10 cellular contexts compared by ENCODE assay signal in genomic region chrX:110210417-110211139, GRCh38.
A peak's percentile ranks its signal among the peaks of the same experiment; 100 is the strongest.
DNase-seq lines count a peak whose midpoint lies in the region; ATAC-seq, FAIRE-seq and TF ChIP-seq lines count a peak whose summit lies in the region.
"Had no signal": no experiment of that assay in that cellular context is flagged by ENCODE, and none has a peak within 500 bp of the region (broad histone marks: within the 10 kb centered on the region; RNA-seq: fewer than 3 reads in every experiment).

No MANE protein-coding gene starts in this region.

- no peak overlapping the region for H2BK15ac ChIP-seq in H9 (ENCODE audit: low read depth, low read length)

- no peaks in the 10 kb centered on the region for H3K36me3 Mint-ChIP-seq in H9 (ENCODE audit: insufficient read depth in 1 of 3, low read depth in 3 of 3)

- H3K9ac ChIP-seq in H9 (ENCODE audit: extremely low read depth, insufficient read length, low read length): no peak overlapping the region

- H4K5ac ChIP-seq in H9 (ENCODE audit: insufficient read length, low read depth, low read length): no peak overlapping the region

- H3K9me3 ChIP-seq in A549: no peaks in the 10 kb centered on the region
- H3K9me3 ChIP-seq in H9 (ENCODE audit: control insufficient read depth, low read depth, low read length): no peaks in the 10 kb centered on the region

- no peaks in the 10 kb centered on the region for H3K27me3 ChIP-seq in H9 (ENCODE audit: insufficient read depth, low read length)

- no peaks in the 10 kb centered on the region for H4K20me1 ChIP-seq in H9 (ENCODE audit: control insufficient read depth, insufficient read depth, insufficient read length)

- H3K4me2 ChIP-seq in A549 (peak overlapping the region; percentile 64), H9 (ENCODE audit: insufficient read depth, insufficient read length, low read length) (no peak overlapping the region)

- no peak overlapping the region for H2BK20ac ChIP-seq in H9 (ENCODE audit: low read depth, low read length, poor library complexity, severe bottlenecking)

- H3K9me3 Mint-ChIP-seq in H9: no peaks in the 10 kb centered on the region
- H3K9me3 Mint-ChIP-seq: stimulated activated memory B cell treated with anti-CD40 and anti-IgM and Interleukin-4, amounts not matched to agents 10 μg/mL and 1 μg/mL and 100 μg/mL, for 72 hours had no signal

- ATAC-seq in A549 (peak; percentile 78 to 82; a peak in 5 of 6 replicates), GM21576 (IDR thresholded peaks at IDR 0.05; ENCODE audit: unreplicated experiment) (no peak), HG03520 (IDR thresholded peaks at IDR 0.05; ENCODE audit: unreplicated experiment) (no peak)
- ATAC-seq: stimulated activated memory B cell treated with anti-CD40 and anti-IgM and Interleukin-4, amounts not matched to agents 10 μg/mL and 1 μg/mL and 100 μg/mL, for 72 hours had no signal

- no peak overlapping the region for H2BK12ac ChIP-seq in H9 (ENCODE audit: insufficient read length, low read depth, low read length)

- TF ChIP-seq CTCF in A549 (IDR thresholded peaks at IDR 0.05): no peak
- no peak for TF ChIP-seq CTCF in epithelial cell of esophagus (IDR thresholded peaks at IDR 0.05; ENCODE audit: insufficient read depth, low read depth, low read length, missing control alignments)
- TF ChIP-seq CTCF in H9 (conservative IDR thresholded peaks at IDR 0.05): no peak

- no peak overlapping the region for H4K91ac ChIP-seq in H9 (ENCODE audit: insufficient read length, low read depth, low read length)

- TF ChIP-seq EP300 in A549 (IDR thresholded peaks at IDR 0.05): 0 out of 5 replicates have a peak, but pooled peaks of 1 of the 2 experiments have one; percentile 14

- no peak overlapping the region for H3K4me3 ChIP-seq in A549
- H3K4me3 ChIP-seq in epithelial cell of esophagus (ENCODE audit: low read length): no peak overlapping the region

- no peaks in the 10 kb centered on the region for H3K23me2 ChIP-seq in H9 (ENCODE audit: insufficient read length, low read depth, low read length, poor library complexity, severe bottlenecking)

- peak; percentile 23 to 43 for DNase-seq in A549 (ENCODE audit: low read depth in 1 of 2, low spot score in 1 of 2)
- DNase-seq in HS-5 (ENCODE audit: low read depth): peak; percentile 72
- DNase-seq in NCI-H774 (lab: John Stamatoyannopoulos, UW): peak; percentile 15
- DNase-seq in epithelial cell of esophagus (ENCODE audit: low read depth): peak; percentile 76
- no peak for DNase-seq in H9
- no peak for DNase-seq in NCI-H510A (lab: John Stamatoyannopoulos, UW)
- DNase-seq: retina had no signal

- POLR2A ChIA-PET in A549 (lab: Yijun Ruan, JAX): no interaction called here

- TF ChIP-seq POLR2A in A549 (IDR thresholded peaks at IDR 0.05; ENCODE audit: low read length): no peak

- no peak for TF ChIP-seq RAD21 in A549 (conservative IDR thresholded peaks at IDR 0.05 in 1 of 2, IDR thresholded peaks at IDR 0.05 in 1 of 2)

- peak; percentile 96 for FAIRE-seq in A549 (lab: Jason Lieb, UNC)

- no peak overlapping the region for H3T11ph ChIP-seq in H9 (ENCODE audit: low read length)

- H2AFZ ChIP-seq in H9 (ENCODE audit: low read length): no peak overlapping the region

- H3K4me3 Mint-ChIP-seq in H9: no peak overlapping the region
- H3K4me3 Mint-ChIP-seq: stimulated activated memory B cell treated with anti-CD40 and anti-IgM and Interleukin-4, amounts not matched to agents 10 μg/mL and 1 μg/mL and 100 μg/mL, for 72 hours had no signal

- H3K79me1 ChIP-seq in H9 (ENCODE audit: insufficient read depth, low read depth, low read length, poor library complexity, severe bottlenecking): no peaks in the 10 kb centered on the region

- H4K8ac ChIP-seq in H9 (replicated peaks; ENCODE audit: insufficient read length, low read depth, low read length): no peak overlapping the region

- no peak overlapping the region for H3K4ac ChIP-seq in H9 (ENCODE audit: low read depth, low read length)

- no peak overlapping the region for H3K14ac ChIP-seq in H9 (ENCODE audit: insufficient read depth, low read length)

- H3K18ac ChIP-seq in H9 (ENCODE audit: insufficient read length, low read depth, low read length): no peak overlapping the region

- H3K27me3 Mint-ChIP-seq in H9 (ENCODE audit: low read depth): no peaks in the 10 kb centered on the region
- H3K27me3 Mint-ChIP-seq: stimulated activated memory B cell treated with anti-CD40 and anti-IgM and Interleukin-4, amounts not matched to agents 10 μg/mL and 1 μg/mL and 100 μg/mL, for 72 hours had no signal

- H3K27ac ChIP-seq in A549: peak overlapping the region; percentile 46 to 72; a peak in 5 of 6 replicates
- no peak overlapping the region for H3K27ac ChIP-seq in H9 (ENCODE audit: insufficient read length, low read depth, low read length)

- no peak overlapping the region for H3K56ac ChIP-seq in H9 (ENCODE audit: insufficient read length, low read depth, low read length)

- peaks cover 8 to 13% of the 10 kb centered on the region in 2 experiments for H3K4me1 Mint-ChIP-seq in H9
- H3K4me1 Mint-ChIP-seq: stimulated activated memory B cell treated with anti-CD40 and anti-IgM and Interleukin-4, amounts not matched to agents 10 μg/mL and 1 μg/mL and 100 μg/mL, for 72 hours had no signal

- H3K27ac Mint-ChIP-seq in H9: no peak overlapping the region; a peak in 1 of 7 replicates
- H3K27ac Mint-ChIP-seq: stimulated activated memory B cell treated with anti-CD40 and anti-IgM and Interleukin-4, amounts not matched to agents 10 μg/mL and 1 μg/mL and 100 μg/mL, for 72 hours had no signal

- no peak overlapping the region for H2AK5ac ChIP-seq in H9 (ENCODE audit: insufficient read length, low read length)

- no peak overlapping the region for H2BK120ac ChIP-seq in H9 (ENCODE audit: low read depth, low read length, poor library complexity, severe bottlenecking)

- no peak overlapping the region for H2BK5ac ChIP-seq in H9 (ENCODE audit: insufficient read length, low read length)

- H3K4me1 ChIP-seq in A549 (peaks cover 56% of the 10 kb centered on the region), H9 (ENCODE audit: insufficient read depth, low read length) (no peaks in the 10 kb centered on the region; the same call in 1 of the 2 replicates)

- WGBS in A549 (ENCODE audit: missing lambda C conversion rate): 17% methylated on average over 5 of the region's 5 CpGs
- WGBS in H9 (ENCODE audit: extremely low coverage, insufficient read length, low lambda C conversion rate): no CpG with 5 or more reads among the region's 5 CpGs

- no peaks in the 10 kb centered on the region for H3K79me2 ChIP-seq in H9 (ENCODE audit: insufficient read depth, low read length)

- H3K23ac ChIP-seq in H9 (ENCODE audit: insufficient read length, low read depth, low read length): no peak overlapping the region

- CTCF ChIA-PET in A549 (lab: Yijun Ruan, JAX): interaction anchor here (0.6 to 2.3 kb wide), 8 partner anchors 10 to 633 kb away, joined by 3 to 7 read pairs (median 4); no protein-coding TSS in a partner anchor

TF ChIP-seq in A549, 52 proteins besides CTCF, POLR2A, EP300 and RAD21:
- no peak for TF ChIP-seq BCL3 (IDR thresholded peaks at IDR 0.05)
- TF ChIP-seq CHD4 (IDR thresholded peaks at IDR 0.05; ENCODE audit: borderline replicate concordance): no peak
- peak; percentile 46; the same call in 1 of the 2 replicates for TF ChIP-seq JUNB (IDR thresholded peaks at IDR 0.05)
- no peak for TF ChIP-seq ELK1 (IDR thresholded peaks at IDR 0.05; ENCODE audit: low read depth, low read length)
- no peak for TF ChIP-seq CBX2 (IDR thresholded peaks at IDR 0.05; ENCODE audit: borderline replicate concordance, low read depth)
- TF ChIP-seq TFCP2L1 (CRISPR knock-in tag; IDR thresholded peaks at IDR 0.05): no peak
- TF ChIP-seq MAX (IDR thresholded peaks at IDR 0.05): no peak
- no peak for TF ChIP-seq FOSL2 (IDR thresholded peaks at IDR 0.05)
- TF ChIP-seq FOSL2 (CRISPR knock-in tag; IDR thresholded peaks at IDR 0.05): peak; percentile 73
- TF ChIP-seq MAZ (IDR thresholded peaks at IDR 0.05; ENCODE audit: borderline replicate concordance, low read depth, low read length): no peak
- no peak for TF ChIP-seq MAFK (IDR thresholded peaks at IDR 0.05; ENCODE audit: partially characterized antibody)
- TF ChIP-seq HES2 (IDR thresholded peaks at IDR 0.05): no peak
- peak; percentile 49; the same call in 1 of the 2 replicates for TF ChIP-seq GATA3 (IDR thresholded peaks at IDR 0.05; ENCODE audit: borderline replicate concordance)

Comparison
In these comparisons a context has a peak if more than half of its experiments do, and no peak if none do; other contexts are left out.
1. ATAC-seq: peak in A549 (2 of 2); none in GM21576 (single experiment) and HG03520 (single experiment).
2. DNase-seq: peak in A549 (2 of 2), HS-5 (single experiment), NCI-H774 (single experiment) and epithelial cell of esophagus (single experiment); none in H9 (single experiment) and NCI-H510A (single experiment).